Comparison of ENCODE assay signal across 1 cellular context in the genomic region with DNA sequence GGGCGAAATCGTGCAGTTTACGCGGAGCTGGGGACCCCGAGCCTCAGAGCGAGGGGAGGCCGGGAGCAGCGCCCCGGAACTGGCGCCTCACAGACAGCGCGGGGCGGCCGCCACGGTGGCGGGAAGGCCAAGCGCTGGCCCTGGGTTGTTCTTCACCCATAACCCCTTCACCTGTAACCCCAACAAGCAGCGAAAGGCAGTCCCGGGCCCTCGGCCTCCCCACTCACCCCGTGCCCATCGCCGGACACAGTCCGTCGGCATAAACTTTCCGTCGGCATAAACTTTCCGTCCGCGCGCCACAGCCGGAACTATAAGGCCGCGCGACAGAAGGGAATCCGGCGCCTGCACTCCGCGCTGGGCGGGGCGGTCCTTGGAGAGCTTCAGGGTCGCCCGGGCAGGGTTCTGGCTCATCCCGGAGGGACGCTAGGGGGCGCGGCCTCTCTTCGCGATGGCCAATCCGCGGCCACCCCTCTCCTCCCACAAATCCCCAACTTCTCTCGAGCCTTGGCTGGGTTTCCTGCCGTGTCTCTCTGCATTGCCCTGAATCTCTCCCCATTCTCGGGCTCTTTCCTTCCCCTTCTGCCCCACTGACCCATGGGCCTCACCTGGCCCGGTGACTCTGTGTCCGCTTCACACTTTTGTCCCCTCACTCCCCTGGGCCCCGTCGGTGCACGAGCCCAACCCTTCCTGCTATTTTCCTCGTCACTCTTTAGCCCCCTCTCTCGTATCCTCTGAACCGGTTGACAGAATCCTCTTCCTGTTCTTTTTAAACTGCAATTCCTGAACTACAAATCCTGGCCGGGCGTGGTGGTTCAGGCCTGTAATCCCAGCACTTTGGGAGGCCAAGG.
TF ChIP-seq lines count a peak whose summit lies in the region.

A gene (minus strand): TSS at position 261 of the 848 bp plus-strand sequence. CDS start 3,751 bp downstream, outside the sequence.

TF ChIP-seq in HepG2, 621 proteins besides CTCF, POLR2A, EP300 and RAD21 (continued from another document and continues in another):
- TF ChIP-seq, protein P1, sequence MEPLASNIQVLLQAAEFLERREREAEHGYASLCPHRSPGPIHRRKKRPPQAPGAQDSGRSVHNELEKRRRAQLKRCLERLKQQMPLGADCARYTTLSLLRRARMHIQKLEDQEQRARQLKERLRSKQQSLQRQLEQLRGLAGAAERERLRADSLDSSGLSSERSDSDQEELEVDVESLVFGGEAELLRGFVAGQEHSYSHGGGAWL (CRISPR knock-in tag; IDR thresholded peaks at IDR 0.05) = peak; percentile 82
- peak; percentile 81 for TF ChIP-seq NKX3-1 (CRISPR knock-in tag; IDR thresholded peaks at IDR 0.05)
- TF ChIP-seq TAF15 (IDR thresholded peaks at IDR 0.05; ENCODE audit: low read depth, low read length, poor library complexity, severe bottlenecking) = peak; percentile 94
- TF ChIP-seq SIX1 (CRISPR knock-in tag; IDR thresholded peaks at IDR 0.05; ENCODE audit: borderline replicate concordance) = no peak
- peak; percentile 97 for TF ChIP-seq KDM3A (CRISPR knock-in tag; IDR thresholded peaks at IDR 0.05; ENCODE audit: low read depth)
- peak; percentile 76 for TF ChIP-seq ESRRA (CRISPR knock-in tag; IDR thresholded peaks at IDR 0.05; ENCODE audit: low read depth)
- peak; percentile 99 for TF ChIP-seq DMAP1 (CRISPR knock-in tag; IDR thresholded peaks at IDR 0.05)
- TF ChIP-seq ETV5 (CRISPR knock-in tag; IDR thresholded peaks at IDR 0.05; ENCODE audit: borderline replicate concordance) = peak; percentile 88
- no peak for TF ChIP-seq U2AF1 (optimal IDR thresholded peaks at IDR 0.05; ENCODE audit: low read depth, low read length)
- TF ChIP-seq, protein P2, sequence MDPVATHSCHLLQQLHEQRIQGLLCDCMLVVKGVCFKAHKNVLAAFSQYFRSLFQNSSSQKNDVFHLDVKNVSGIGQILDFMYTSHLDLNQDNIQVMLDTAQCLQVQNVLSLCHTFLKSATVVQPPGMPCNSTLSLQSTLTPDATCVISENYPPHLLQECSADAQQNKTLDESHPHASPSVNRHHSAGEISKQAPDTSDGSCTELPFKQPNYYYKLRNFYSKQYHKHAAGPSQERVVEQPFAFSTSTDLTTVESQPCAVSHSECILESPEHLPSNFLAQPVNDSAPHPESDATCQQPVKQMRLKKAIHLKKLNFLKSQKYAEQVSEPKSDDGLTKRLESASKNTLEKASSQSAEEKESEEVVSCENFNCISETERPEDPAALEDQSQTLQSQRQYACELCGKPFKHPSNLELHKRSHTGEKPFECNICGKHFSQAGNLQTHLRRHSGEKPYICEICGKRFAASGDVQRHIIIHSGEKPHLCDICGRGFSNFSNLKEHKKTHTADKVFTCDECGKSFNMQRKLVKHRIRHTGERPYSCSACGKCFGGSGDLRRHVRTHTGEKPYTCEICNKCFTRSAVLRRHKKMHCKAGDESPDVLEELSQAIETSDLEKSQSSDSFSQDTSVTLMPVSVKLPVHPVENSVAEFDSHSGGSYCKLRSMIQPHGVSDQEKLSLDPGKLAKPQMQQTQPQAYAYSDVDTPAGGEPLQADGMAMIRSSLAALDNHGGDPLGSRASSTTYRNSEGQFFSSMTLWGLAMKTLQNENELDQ (CRISPR knock-in tag; IDR thresholded peaks at IDR 0.05; ENCODE audit: borderline replicate concordance) = peak; percentile 88; the same call in 1 of the 2 replicates
- no peak for TF ChIP-seq SETDB1 (CRISPR knock-in tag; IDR thresholded peaks at IDR 0.05; ENCODE audit: borderline replicate concordance)
- no peak for TF ChIP-seq PLRG1 (conservative IDR thresholded peaks at IDR 0.05)
- peak; percentile 90 for TF ChIP-seq KDM5B (CRISPR knock-in tag; IDR thresholded peaks at IDR 0.05; ENCODE audit: borderline replicate concordance)
- TF ChIP-seq GATA4 (IDR thresholded peaks at IDR 0.05; ENCODE audit: borderline replicate concordance, low read depth) = peak; percentile 25; the same call in 1 of the 2 replicates
- TF ChIP-seq ZNF569 (CRISPR knock-in tag; IDR thresholded peaks at IDR 0.05; ENCODE audit: borderline replicate concordance) = no peak
- peak; percentile 87; the same call in 1 of the 2 replicates for TF ChIP-seq SIN3A (IDR thresholded peaks at IDR 0.05; ENCODE audit: borderline replicate concordance, low read depth, low read length)
- peak; percentile 60; the same call in 1 of the 2 replicates for TF ChIP-seq ZBTB38 (CRISPR knock-in tag; IDR thresholded peaks at IDR 0.05)
- peak; percentile 52; the same call in 1 of the 2 replicates for TF ChIP-seq ZSCAN22 (CRISPR knock-in tag; IDR thresholded peaks at IDR 0.05)
- TF ChIP-seq, protein P3, sequence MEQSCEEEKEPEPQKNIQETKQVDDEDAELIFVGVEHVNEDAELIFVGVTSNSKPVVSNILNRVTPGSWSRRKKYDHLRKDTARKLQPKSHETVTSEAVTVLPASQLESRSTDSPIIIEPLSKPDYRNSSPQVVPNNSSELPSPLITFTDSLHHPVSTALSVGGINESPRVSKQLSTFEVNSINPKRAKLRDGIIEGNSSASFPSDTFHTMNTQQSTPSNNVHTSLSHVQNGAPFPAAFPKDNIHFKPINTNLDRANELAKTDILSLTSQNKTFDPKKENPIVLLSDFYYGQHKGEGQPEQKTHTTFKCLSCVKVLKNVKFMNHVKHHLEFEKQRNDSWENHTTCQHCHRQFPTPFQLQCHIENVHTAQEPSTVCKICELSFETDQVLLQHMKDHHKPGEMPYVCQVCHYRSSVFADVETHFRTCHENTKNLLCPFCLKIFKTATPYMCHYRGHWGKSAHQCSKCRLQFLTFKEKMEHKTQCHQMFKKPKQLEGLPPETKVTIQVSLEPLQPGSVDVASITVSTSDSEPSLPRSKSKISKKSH (CRISPR knock-in tag; IDR thresholded peaks at IDR 0.05; ENCODE audit: borderline replicate concordance) = peak; percentile 95; the same call in 1 of the 2 replicates
- peak; percentile 80 for TF ChIP-seq ZNF776 (CRISPR knock-in tag; IDR thresholded peaks at IDR 0.05)
- TF ChIP-seq RARG (CRISPR knock-in tag; IDR thresholded peaks at IDR 0.05; ENCODE audit: low read depth) = no peak
- peak; percentile 94 for TF ChIP-seq ARHGAP35 (CRISPR knock-in tag; IDR thresholded peaks at IDR 0.05; ENCODE audit: borderline replicate concordance)
- no peak for TF ChIP-seq ZKSCAN5 (CRISPR knock-in tag; IDR thresholded peaks at IDR 0.05)
- no peak for TF ChIP-seq TBP (CRISPR knock-in tag; IDR thresholded peaks at IDR 0.05)
- no peak for TF ChIP-seq ATF1 (CRISPR knock-in tag; IDR thresholded peaks at IDR 0.05)
- TF ChIP-seq GZF1 (CRISPR knock-in tag; IDR thresholded peaks at IDR 0.05) = peak; percentile 42
- TF ChIP-seq, protein P4, sequence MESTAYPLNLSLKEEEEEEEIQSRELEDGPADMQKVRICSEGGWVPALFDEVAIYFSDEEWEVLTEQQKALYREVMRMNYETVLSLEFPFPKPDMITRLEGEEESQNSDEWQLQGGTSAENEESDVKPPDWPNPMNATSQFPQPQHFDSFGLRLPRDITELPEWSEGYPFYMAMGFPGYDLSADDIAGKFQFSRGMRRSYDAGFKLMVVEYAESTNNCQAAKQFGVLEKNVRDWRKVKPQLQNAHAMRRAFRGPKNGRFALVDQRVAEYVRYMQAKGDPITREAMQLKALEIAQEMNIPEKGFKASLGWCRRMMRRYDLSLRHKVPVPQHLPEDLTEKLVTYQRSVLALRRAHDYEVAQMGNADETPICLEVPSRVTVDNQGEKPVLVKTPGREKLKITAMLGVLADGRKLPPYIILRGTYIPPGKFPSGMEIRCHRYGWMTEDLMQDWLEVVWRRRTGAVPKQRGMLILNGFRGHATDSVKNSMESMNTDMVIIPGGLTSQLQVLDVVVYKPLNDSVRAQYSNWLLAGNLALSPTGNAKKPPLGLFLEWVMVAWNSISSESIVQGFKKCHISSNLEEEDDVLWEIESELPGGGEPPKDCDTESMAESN (CRISPR knock-in tag; conservative IDR thresholded peaks at IDR 0.05) = peak; percentile 82
- TF ChIP-seq, protein P5, sequence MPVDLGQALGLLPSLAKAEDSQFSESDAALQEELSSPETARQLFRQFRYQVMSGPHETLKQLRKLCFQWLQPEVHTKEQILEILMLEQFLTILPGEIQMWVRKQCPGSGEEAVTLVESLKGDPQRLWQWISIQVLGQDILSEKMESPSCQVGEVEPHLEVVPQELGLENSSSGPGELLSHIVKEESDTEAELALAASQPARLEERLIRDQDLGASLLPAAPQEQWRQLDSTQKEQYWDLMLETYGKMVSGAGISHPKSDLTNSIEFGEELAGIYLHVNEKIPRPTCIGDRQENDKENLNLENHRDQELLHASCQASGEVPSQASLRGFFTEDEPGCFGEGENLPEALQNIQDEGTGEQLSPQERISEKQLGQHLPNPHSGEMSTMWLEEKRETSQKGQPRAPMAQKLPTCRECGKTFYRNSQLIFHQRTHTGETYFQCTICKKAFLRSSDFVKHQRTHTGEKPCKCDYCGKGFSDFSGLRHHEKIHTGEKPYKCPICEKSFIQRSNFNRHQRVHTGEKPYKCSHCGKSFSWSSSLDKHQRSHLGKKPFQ (CRISPR knock-in tag; IDR thresholded peaks at IDR 0.05; ENCODE audit: insufficient replicate concordance) = peak; percentile 73
- TF ChIP-seq FOXP1 (IDR thresholded peaks at IDR 0.05) = no peak
- TF ChIP-seq FOXP1 (CRISPR knock-in tag; IDR thresholded peaks at IDR 0.05) = peak; percentile 67
- TF ChIP-seq ZSCAN9 (CRISPR knock-in tag; IDR thresholded peaks at IDR 0.05; ENCODE audit: borderline replicate concordance) = peak; percentile 95
- peak; percentile 78 for TF ChIP-seq MED8 (CRISPR knock-in tag; IDR thresholded peaks at IDR 0.05; ENCODE audit: insufficient replicate concordance)
- TF ChIP-seq ZNF263 (CRISPR knock-in tag; IDR thresholded peaks at IDR 0.05) = peak; percentile 57; the same call in 1 of the 2 replicates
- peak; percentile 50 for TF ChIP-seq HES4 (CRISPR knock-in tag; IDR thresholded peaks at IDR 0.05; ENCODE audit: borderline replicate concordance)
- no peak for TF ChIP-seq ZNF75D (CRISPR knock-in tag; IDR thresholded peaks at IDR 0.05; ENCODE audit: borderline replicate concordance)
- TF ChIP-seq, protein P6, sequence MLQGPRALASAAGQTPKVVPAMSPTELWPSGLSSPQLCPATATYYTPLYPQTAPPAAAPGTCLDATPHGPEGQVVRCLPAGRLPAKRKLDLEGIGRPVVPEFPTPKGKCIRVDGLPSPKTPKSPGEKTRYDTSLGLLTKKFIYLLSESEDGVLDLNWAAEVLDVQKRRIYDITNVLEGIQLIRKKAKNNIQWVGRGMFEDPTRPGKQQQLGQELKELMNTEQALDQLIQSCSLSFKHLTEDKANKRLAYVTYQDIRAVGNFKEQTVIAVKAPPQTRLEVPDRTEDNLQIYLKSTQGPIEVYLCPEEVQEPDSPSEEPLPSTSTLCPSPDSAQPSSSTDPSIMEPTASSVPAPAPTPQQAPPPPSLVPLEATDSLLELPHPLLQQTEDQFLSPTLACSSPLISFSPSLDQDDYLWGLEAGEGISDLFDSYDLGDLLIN (CRISPR knock-in tag; IDR thresholded peaks at IDR 0.05; ENCODE audit: borderline replicate concordance) = peak; percentile 24; the same call in 1 of the 2 replicates
- TF ChIP-seq KDM4B (CRISPR knock-in tag; IDR thresholded peaks at IDR 0.05) = peak; percentile 98
- no peak for TF ChIP-seq SMARCE1 (IDR thresholded peaks at IDR 0.05; ENCODE audit: borderline replicate concordance)
- TF ChIP-seq ZNF24 (IDR thresholded peaks at IDR 0.05) = no peak
- TF ChIP-seq, protein P7, sequence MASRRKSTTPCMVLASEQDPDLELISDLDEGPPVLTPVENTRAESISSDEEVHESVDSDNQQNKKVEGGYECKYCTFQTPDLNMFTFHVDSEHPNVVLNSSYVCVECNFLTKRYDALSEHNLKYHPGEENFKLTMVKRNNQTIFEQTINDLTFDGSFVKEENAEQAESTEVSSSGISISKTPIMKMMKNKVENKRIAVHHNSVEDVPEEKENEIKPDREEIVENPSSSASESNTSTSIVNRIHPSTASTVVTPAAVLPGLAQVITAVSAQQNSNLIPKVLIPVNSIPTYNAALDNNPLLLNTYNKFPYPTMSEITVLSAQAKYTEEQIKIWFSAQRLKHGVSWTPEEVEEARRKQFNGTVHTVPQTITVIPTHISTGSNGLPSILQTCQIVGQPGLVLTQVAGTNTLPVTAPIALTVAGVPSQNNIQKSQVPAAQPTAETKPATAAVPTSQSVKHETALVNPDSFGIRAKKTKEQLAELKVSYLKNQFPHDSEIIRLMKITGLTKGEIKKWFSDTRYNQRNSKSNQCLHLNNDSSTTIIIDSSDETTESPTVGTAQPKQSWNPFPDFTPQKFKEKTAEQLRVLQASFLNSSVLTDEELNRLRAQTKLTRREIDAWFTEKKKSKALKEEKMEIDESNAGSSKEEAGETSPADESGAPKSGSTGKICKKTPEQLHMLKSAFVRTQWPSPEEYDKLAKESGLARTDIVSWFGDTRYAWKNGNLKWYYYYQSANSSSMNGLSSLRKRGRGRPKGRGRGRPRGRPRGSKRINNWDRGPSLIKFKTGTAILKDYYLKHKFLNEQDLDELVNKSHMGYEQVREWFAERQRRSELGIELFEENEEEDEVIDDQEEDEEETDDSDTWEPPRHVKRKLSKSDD (CRISPR knock-in tag; IDR thresholded peaks at IDR 0.05; ENCODE audit: low read depth) = 0 out of 2 replicates have a peak, but pooled peaks have one; percentile 60
- TF ChIP-seq, protein P8, sequence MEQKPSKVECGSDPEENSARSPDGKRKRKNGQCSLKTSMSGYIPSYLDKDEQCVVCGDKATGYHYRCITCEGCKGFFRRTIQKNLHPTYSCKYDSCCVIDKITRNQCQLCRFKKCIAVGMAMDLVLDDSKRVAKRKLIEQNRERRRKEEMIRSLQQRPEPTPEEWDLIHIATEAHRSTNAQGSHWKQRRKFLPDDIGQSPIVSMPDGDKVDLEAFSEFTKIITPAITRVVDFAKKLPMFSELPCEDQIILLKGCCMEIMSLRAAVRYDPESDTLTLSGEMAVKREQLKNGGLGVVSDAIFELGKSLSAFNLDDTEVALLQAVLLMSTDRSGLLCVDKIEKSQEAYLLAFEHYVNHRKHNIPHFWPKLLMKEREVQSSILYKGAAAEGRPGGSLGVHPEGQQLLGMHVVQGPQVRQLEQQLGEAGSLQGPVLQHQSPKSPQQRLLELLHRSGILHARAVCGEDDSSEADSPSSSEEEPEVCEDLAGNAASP (CRISPR knock-in tag; IDR thresholded peaks at IDR 0.05; ENCODE audit: borderline replicate concordance) = peak; percentile 86
- TF ChIP-seq ZNF530 (CRISPR knock-in tag; IDR thresholded peaks at IDR 0.05; ENCODE audit: low read depth) = no peak
- TF ChIP-seq, protein P9, sequence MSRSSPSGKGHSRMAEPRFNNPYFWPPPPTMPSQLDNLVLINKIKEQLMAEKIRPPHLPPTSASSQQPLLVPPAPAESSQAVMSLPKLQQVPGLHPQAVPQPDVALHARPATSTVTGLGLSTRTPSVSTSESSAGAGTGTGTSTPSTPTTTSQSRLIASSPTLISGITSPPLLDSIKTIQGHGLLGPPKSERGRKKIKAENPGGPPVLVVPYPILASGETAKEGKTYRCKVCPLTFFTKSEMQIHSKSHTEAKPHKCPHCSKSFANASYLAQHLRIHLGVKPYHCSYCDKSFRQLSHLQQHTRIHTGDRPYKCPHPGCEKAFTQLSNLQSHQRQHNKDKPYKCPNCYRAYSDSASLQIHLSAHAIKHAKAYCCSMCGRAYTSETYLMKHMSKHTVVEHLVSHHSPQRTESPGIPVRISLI (CRISPR knock-in tag; IDR thresholded peaks at IDR 0.05; ENCODE audit: borderline replicate concordance) = peak; percentile 46; the same call in 1 of the 2 replicates
- peak; percentile 99 for TF ChIP-seq KMT2A (CRISPR knock-in tag; IDR thresholded peaks at IDR 0.05)
- no peak for TF ChIP-seq NAIF1 (CRISPR knock-in tag; IDR thresholded peaks at IDR 0.05; ENCODE audit: borderline replicate concordance)
- TF ChIP-seq, protein P10, sequence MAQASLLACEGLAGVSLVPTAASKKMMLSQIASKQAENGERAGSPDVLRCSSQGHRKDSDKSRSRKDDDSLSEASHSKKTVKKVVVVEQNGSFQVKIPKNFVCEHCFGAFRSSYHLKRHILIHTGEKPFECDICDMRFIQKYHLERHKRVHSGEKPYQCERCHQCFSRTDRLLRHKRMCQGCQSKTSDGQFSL (CRISPR knock-in tag; IDR thresholded peaks at IDR 0.05) = 0 out of 2 replicates have a peak, but pooled peaks have one; percentile 30
- TF ChIP-seq ZNF652 (CRISPR knock-in tag; IDR thresholded peaks at IDR 0.05; ENCODE audit: borderline replicate concordance, low read depth) = 0 out of 2 replicates have a peak, but pooled peaks have one; percentile 42
- TF ChIP-seq ZNF768 (CRISPR knock-in tag; IDR thresholded peaks at IDR 0.05) = peak; percentile 90
